1 cellular context compared by ENCODE assay signal in genomic region chrX:103460001-103460755, GRCh38. TPM values are rescaled to one million over a fixed set of nuclear protein-coding genes. Genes with fewer than 3 reads are reported as not detected.
"Had no signal": no experiment of that assay in that cellular context is flagged by ENCODE, and none has a peak within 500 bp of the region (broad histone marks: within the 10 kb centered on the region; RNA-seq: fewer than 3 reads in every experiment).

No MANE protein-coding gene starts in this region.

RNA-seq across cellular contexts. Expression of gene RAB40A, which starts 59.1 kb away (rescaled TPM):
- total RNA-seq: pulmonary artery endothelial cell had no signal
